Comparison of ENCODE assay signal across 8 cellular contexts in genomic region chr3:123483146-123483545, GRCh38. TPM values are rescaled to one million over a fixed set of nuclear protein-coding genes. Genes with fewer than 3 reads are reported as not detected.
"Had no signal": no experiment of that assay in that cellular context is flagged by ENCODE, and none has a peak within 500 bp of the region (broad histone marks: within the 10 kb centered on the region; RNA-seq: fewer than 3 reads in every experiment).

No MANE protein-coding gene starts in this region.

- H3K36me3 ChIP-seq: HAP-1 had no signal

- H3K4me1 ChIP-seq: HAP-1 had no signal

- DNase-seq: H7, HFFc6, IMR-90, KG1 had no signal

- H3K4me2 ChIP-seq: GM23338 had no signal

- H3K9me3 ChIP-seq: HAP-1 had no signal

- ATAC-seq: GM23338, HCT116, K562 had no signal

- H2AFZ ChIP-seq: GM23338 had no signal

- H3K4me3 ChIP-seq: GM23338, HAP-1, K562 had no signal

RNA-seq across cellular contexts. Expression of gene ADCY5, which starts 34.3 kb away (rescaled TPM):
- total RNA-seq: K562 had no signal
